In genomic region chr10:14880201-14880600, GRCh38 we compare ENCODE assay signal across 7 cellular contexts. TPM values are rescaled to one million over a fixed set of nuclear protein-coding genes. Genes with fewer than 3 reads are reported as not detected.
A peak's percentile ranks its signal among the peaks of the same experiment; 100 is the strongest.
DNase-seq lines count a peak whose midpoint lies in the region; ATAC-seq and TF ChIP-seq lines count a peak whose summit lies in the region.

No MANE protein-coding gene starts in this region.

- H3K4me3 Mint-ChIP-seq in effector memory CD8-positive, alpha-beta T cell = peak overlapping the region; percentile 92 to 95

- H3K27me3 ChIP-seq in GM06990 (replicated peaks; ENCODE audit: control insufficient read depth, insufficient read depth, low read length) = no peaks in the 10 kb centered on the region
- no peaks in the 10 kb centered on the region for H3K27me3 ChIP-seq in NT2/D1 (ENCODE audit: insufficient read depth, insufficient read length)
- H3K27me3 ChIP-seq in osteoblast (ENCODE audit: insufficient read depth, low read length) = no peaks in the 10 kb centered on the region

- no peak overlapping the region for H3K27ac ChIP-seq in osteoblast (ENCODE audit: low read depth, low read length)

- no peaks in the 10 kb centered on the region for H3K9me3 ChIP-seq in NT2/D1 (ENCODE audit: insufficient read depth, low read length)
- no peaks in the 10 kb centered on the region for H3K9me3 ChIP-seq in osteoblast (ENCODE audit: low read depth, low read length)

- ATAC-seq in effector memory CD8-positive, alpha-beta T cell (replicated peaks) = no peak
- no peak for ATAC-seq in HG03521 (IDR thresholded peaks at IDR 0.05; ENCODE audit: unreplicated experiment)

- no peak for DNase-seq in GM06990 (ENCODE audit: extremely low read depth, insufficient read length)
- no peak for DNase-seq in NT2/D1 (ENCODE audit: low read depth, low spot score)
- no peak for DNase-seq in effector memory CD8-positive, alpha-beta T cell
- peak; percentile 56 for DNase-seq in osteoblast (ENCODE audit: insufficient read length, low spot score, missing footprints)
- no peak for DNase-seq in activated CD8-positive, alpha-beta memory T cell treated with anti-CD3 and anti-CD28 coated beads, Interleukin-2, amount 50 U/mL, for 4 hours
- no peak for DNase-seq in NCI-H128 (lab: John Stamatoyannopoulos, UW; ENCODE audit: unreplicated experiment)

- TF ChIP-seq CTCF in GM06990 (IDR thresholded peaks at IDR 0.05; ENCODE audit: insufficient read depth, low read length, poor library complexity, severe bottlenecking) = no peak
- no peak for TF ChIP-seq CTCF in osteoblast (IDR thresholded peaks at IDR 0.05; ENCODE audit: extremely low read depth, low read depth, low read length)

- H3K9me3 Mint-ChIP-seq in effector memory CD8-positive, alpha-beta T cell = no peaks in the 10 kb centered on the region

- H3K4me3 ChIP-seq in GM06990 (replicated peaks; ENCODE audit: low read depth, low read length) (peak overlapping the region; percentile 90), NT2/D1 (ENCODE audit: insufficient read length, low read depth) (peak overlapping the region; percentile 85), osteoblast (ENCODE audit: insufficient read depth, low read length) (peak overlapping the region; percentile 93)

- peak overlapping the region; percentile 95 for H3K9ac ChIP-seq in NT2/D1 (ENCODE audit: insufficient read length, low read depth)

- peak overlapping the region; percentile 33 for H2AFZ ChIP-seq in osteoblast (ENCODE audit: low read length)

- H3K4me2 ChIP-seq in osteoblast (ENCODE audit: insufficient read depth, low read length) = peak overlapping the region; percentile 84

- H3K36me3 Mint-ChIP-seq in effector memory CD8-positive, alpha-beta T cell (ENCODE audit: insufficient read depth) = peaks cover 19% of the 10 kb centered on the region

- H3K4me1 ChIP-seq in NT2/D1 (ENCODE audit: insufficient read depth, insufficient read length) = peaks cover 2% of the 10 kb centered on the region
- H3K4me1 ChIP-seq in osteoblast (ENCODE audit: insufficient read depth, low read length) = peaks cover 16% of the 10 kb centered on the region

- H3K36me3 ChIP-seq in GM06990 (ENCODE audit: control insufficient read depth, insufficient read depth, low read length) (no peaks in the 10 kb centered on the region; the same call in 1 of the 2 replicates), NT2/D1 (ENCODE audit: insufficient read depth, insufficient read length, low read length) (peaks cover 24% of the 10 kb centered on the region), osteoblast (ENCODE audit: insufficient read depth, low read length) (no peaks in the 10 kb centered on the region)

- peaks cover 17 to 30% of the 10 kb centered on the region in 2 donors for H3K4me1 Mint-ChIP-seq in effector memory CD8-positive, alpha-beta T cell (ENCODE audit: low read depth in 2 of 2)

- peaks cover 75% of the 10 kb centered on the region for H3K79me2 ChIP-seq in osteoblast (ENCODE audit: insufficient read depth, low read length)

- no peaks in the 10 kb centered on the region for H3K27me3 Mint-ChIP-seq in effector memory CD8-positive, alpha-beta T cell

- H3K27ac Mint-ChIP-seq in effector memory CD8-positive, alpha-beta T cell = peak overlapping the region in 1 of 2 donors; percentile 14

- H4K20me1 ChIP-seq in osteoblast (ENCODE audit: insufficient read depth, low read length) = no peaks in the 10 kb centered on the region

RNA-seq across cellular contexts. Expression of gene SUV39H2, which starts 1.5 kb away (rescaled TPM):
- total RNA-seq in osteoblast = 5.3 and 6.9 TPM in 2 replicates

RNA-seq across cellular contexts. Expression of gene HSPA14, which starts 42.1 kb away (rescaled TPM):
- 11.9 and 12.7 TPM in 2 replicates for total RNA-seq in osteoblast

RNA-seq across cellular contexts. Expression of gene MSANTD7, which starts 42.1 kb away (rescaled TPM):
- total RNA-seq in osteoblast = 17.7 and 22.4 TPM in 2 replicates

RNA-seq across cellular contexts. Expression of gene CDNF, which starts 42.4 kb away (rescaled TPM):
- total RNA-seq in osteoblast = 1.8 TPM in 2 replicates
